In genomic region chr13:61608138-61608537, GRCh38 we compare ENCODE assay signal across 29 cellular contexts.
"Had no signal": no experiment of that assay in that cellular context is flagged by ENCODE, and none has a peak within 500 bp of the region (broad histone marks: within the 10 kb centered on the region; RNA-seq: fewer than 3 reads in every experiment).

No MANE protein-coding gene starts in this region.

- H3K9me3 ChIP-seq: left lung, lower lobe of right lung, neutrophil, prostate gland, stomach, thyroid gland, upper lobe of left lung, vagina had no signal

- H3K27me3 Mint-ChIP-seq: activated CD4-positive, alpha-beta T cell treated with anti-CD3 and anti-CD28 coated beads for 36 hours; activated CD8-positive, alpha-beta memory T cell treated with anti-CD3 and anti-CD28 coated beads, Interleukin-2, amount 10 ng/mL, durations not matched to agents 7 days and 5 days; natural killer cell treated with Interleukin-12 subunit alpha and Interleukin-12 subunit beta and Interleukin-15 and Interleukin-18, amount 100 ng/mL, for 72 hours; stimulated activated memory B cell treated with anti-CD40 and anti-IgM and Interleukin-4, amounts not matched to agents 10 μg/mL and 1 μg/mL and 100 μg/mL, for 72 hours had no signal

- H3K27ac Mint-ChIP-seq: activated CD4-positive, alpha-beta T cell treated with anti-CD3 and anti-CD28 coated beads for 36 hours; activated CD8-positive, alpha-beta memory T cell treated with anti-CD3 and anti-CD28 coated beads, Interleukin-2, amount 10 ng/mL, durations not matched to agents 7 days and 5 days; activated CD8-positive, alpha-beta T cell treated with anti-CD3 and anti-CD28 coated beads, Interleukin-2, amount 10 ng/mL, durations not matched to agents 7 days and 5 days; activated naive CD4-positive, alpha-beta T cell treated with anti-CD3 and anti-CD28 coated beads, Interleukin-2, amount 50 U/mL, for 72 hours; natural killer cell treated with Interleukin-12 subunit alpha and Interleukin-12 subunit beta and Interleukin-15 and Interleukin-18, amount 100 ng/mL, for 72 hours; stimulated activated memory B cell treated with anti-CD40 and anti-IgM and Interleukin-4, amounts not matched to agents 10 μg/mL and 1 μg/mL and 100 μg/mL, for 72 hours; T-helper 2 cell treated with Interferon-gamma antibody and Interleukin-4, amounts not matched to agents 5 μg/mL and 100 μg/mL, for 36 hours had no signal

- DNase-seq: activated CD4-positive, alpha-beta T cell treated with anti-CD3 and anti-CD28 coated beads for 36 hours; activated CD4-positive, CD25-positive, alpha-beta regulatory T cell; activated CD8-positive, alpha-beta memory T cell treated with anti-CD3 and anti-CD28 coated beads, Interleukin-2, amount 10 ng/mL, durations not matched to agents 7 days and 5 days; activated CD8-positive, alpha-beta T cell treated with anti-CD3 and anti-CD28 coated beads, Interleukin-2, amount 10 ng/mL, durations not matched to agents 7 days and 5 days; activated naive CD4-positive, alpha-beta T cell; activated T-cell treated with anti-CD3 and anti-CD28 coated beads, Interleukin-2, amount 50 U/mL, for 48 hours; anterior cingulate cortex; effector CD8-positive, alpha-beta T cell; glutamatergic neuron; left lung; lower lobe of right lung; mesenchymal stem cell; retina; stimulated activated CD4-positive, alpha-beta T cell treated with anti-CD3 and anti-CD28 coated beads, Interleukin-12 subunit alpha, Interleukin-12 subunit beta, amount 100 ng/mL, for 4 hours; stimulated activated CD4-positive, alpha-beta T cell treated with anti-CD3 and anti-CD28 coated beads, Interleukin-4, amount 100 ng/mL, for 24 hours; stimulated activated CD8-positive, alpha-beta memory T cell treated with anti-CD3 and anti-CD28 coated beads, Interleukin-4, amount 100 ng/mL, for 48 hours; stomach; T-helper 1 cell; thyroid gland; upper lobe of left lung had no signal

- H3K4me1 Mint-ChIP-seq: activated CD4-positive, alpha-beta T cell treated with anti-CD3 and anti-CD28 coated beads for 36 hours; activated CD8-positive, alpha-beta memory T cell treated with anti-CD3 and anti-CD28 coated beads, Interleukin-2, amount 10 ng/mL, durations not matched to agents 7 days and 5 days; stimulated activated memory B cell treated with anti-CD40 and anti-IgM and Interleukin-4, amounts not matched to agents 10 μg/mL and 1 μg/mL and 100 μg/mL, for 72 hours had no signal

- H3K27ac ChIP-seq: left lung, lower lobe of right lung, neutrophil, prostate gland, skin epidermis, stomach, thyroid gland, upper lobe of left lung, vagina had no signal

- H3K36me3 Mint-ChIP-seq: activated CD8-positive, alpha-beta memory T cell treated with anti-CD3 and anti-CD28 coated beads, Interleukin-2, amount 10 ng/mL, durations not matched to agents 7 days and 5 days; stimulated activated memory B cell treated with anti-CD40 and anti-IgM and Interleukin-4, amounts not matched to agents 10 μg/mL and 1 μg/mL and 100 μg/mL, for 72 hours had no signal

- H3K4me1 ChIP-seq: left lung, lower lobe of right lung, prostate gland, stomach, thyroid gland, upper lobe of left lung, vagina had no signal

- H3K27me3 ChIP-seq: left lung, neutrophil, stomach, thyroid gland, upper lobe of left lung, vagina had no signal

- H3K4me3 Mint-ChIP-seq: activated CD4-positive, alpha-beta T cell treated with anti-CD3 and anti-CD28 coated beads for 36 hours; activated CD8-positive, alpha-beta memory T cell treated with anti-CD3 and anti-CD28 coated beads, Interleukin-2, amount 10 ng/mL, durations not matched to agents 7 days and 5 days; activated CD8-positive, alpha-beta T cell treated with anti-CD3 and anti-CD28 coated beads, Interleukin-2, amount 10 ng/mL, durations not matched to agents 7 days and 5 days; natural killer cell treated with Interleukin-12 subunit alpha and Interleukin-12 subunit beta and Interleukin-15 and Interleukin-18, amount 100 ng/mL, for 72 hours; stimulated activated memory B cell treated with anti-CD40 and anti-IgM and Interleukin-4, amounts not matched to agents 10 μg/mL and 1 μg/mL and 100 μg/mL, for 72 hours; T-helper 2 cell treated with Interferon-gamma antibody and Interleukin-4, amounts not matched to agents 5 μg/mL and 100 μg/mL, for 36 hours had no signal

- H3K4me3 ChIP-seq: left lung, lower lobe of right lung, prostate gland, skin epidermis, stomach, thyroid gland, upper lobe of left lung, vagina had no signal

- ATAC-seq: activated CD4-positive, alpha-beta T cell treated with anti-CD3 and anti-CD28 coated beads for 36 hours; activated CD8-positive, alpha-beta memory T cell treated with anti-CD3 and anti-CD28 coated beads, Interleukin-2, amount 10 ng/mL, durations not matched to agents 7 days and 5 days; activated CD8-positive, alpha-beta T cell treated with anti-CD3 and anti-CD28 coated beads, Interleukin-2, amount 10 ng/mL, durations not matched to agents 7 days and 5 days; activated naive CD4-positive, alpha-beta T cell treated with anti-CD3 and anti-CD28 coated beads, Interleukin-2, amount 50 U/mL, for 72 hours; left lung; lower lobe of right lung; natural killer cell treated with Interleukin-12 subunit alpha and Interleukin-12 subunit beta and Interleukin-15 and Interleukin-18, amount 100 ng/mL, for 72 hours; sciatic nerve; stimulated activated memory B cell treated with anti-CD40 and anti-IgM and Interleukin-4, amounts not matched to agents 10 μg/mL and 1 μg/mL and 100 μg/mL, for 72 hours had no signal

- H3K36me3 ChIP-seq: left lung, lower lobe of right lung, neutrophil, prostate gland, stomach, thyroid gland, upper lobe of left lung, vagina had no signal
